Comparison of ENCODE assay signal across 10 cellular contexts in the genomic region with DNA sequence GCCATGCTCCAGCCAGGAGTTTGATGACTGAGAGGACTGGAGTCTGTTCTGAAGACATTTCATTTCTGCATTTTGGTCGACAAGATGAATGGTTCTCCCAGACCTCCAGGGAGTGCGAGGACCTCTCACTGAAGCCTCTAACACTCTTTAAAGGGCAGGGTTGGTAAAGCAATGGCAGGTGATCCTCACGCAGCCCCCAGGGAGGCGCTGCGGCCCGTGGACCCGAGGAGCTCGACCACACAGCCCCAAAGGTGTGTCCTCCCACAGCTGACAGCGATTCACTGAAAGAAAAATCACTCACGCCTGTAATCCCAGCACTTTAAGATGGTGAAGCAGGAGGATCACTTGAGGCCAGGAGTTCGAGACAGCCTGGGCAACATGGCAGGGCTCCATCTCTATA.
"Had no signal": no experiment of that assay in that cellular context is flagged by ENCODE, and none has a peak within 500 bp of the region (broad histone marks: within the 10 kb centered on the region; RNA-seq: fewer than 3 reads in every experiment).

No MANE protein-coding gene starts in this region.

- H3K27ac Mint-ChIP-seq: GM23338, HFFc6 had no signal

- H3K36me3 ChIP-seq: HAP-1 had no signal

- H3K9me3 Mint-ChIP-seq: GM23338 had no signal

- FAIRE-seq: H1, H54, HTR-8/SVneo, K562 had no signal

- ATAC-seq: HCT116, K562 had no signal

- H3K9me3 ChIP-seq: HAP-1 had no signal

- H3K4me3 ChIP-seq: GM23338, HAP-1, K562 had no signal

- H3K4me3 Mint-ChIP-seq: GM23338, HFFc6 had no signal

- DNase-seq: HFFc6, IMR-90, KG1 had no signal

- H3K4me1 Mint-ChIP-seq: GM23338 had no signal

- H3K4me1 ChIP-seq: HAP-1 had no signal
